Comparison of ENCODE assay signal across 8 cellular contexts in genomic region chr10:119596537-119597404, GRCh38. TPM values are rescaled to one million over a fixed set of nuclear protein-coding genes. Genes with fewer than 3 reads are reported as not detected.
A peak's percentile ranks its signal among the peaks of the same experiment; 100 is the strongest.
DNase-seq lines count a peak whose midpoint lies in the region; ATAC-seq, FAIRE-seq and TF ChIP-seq lines count a peak whose summit lies in the region.

Gene TIAL1 (minus strand): TSS chr10:119596964. CDS start chr10:119596465, 499 bp downstream.

- H3K9ac ChIP-seq in adipocyte (ENCODE audit: low read length): peak within 1 kb of the TSS; percentile 99

- TF ChIP-seq CTCF in GM12875 (IDR thresholded peaks at IDR 0.05; ENCODE audit: borderline replicate concordance, insufficient read depth, low read depth, low read length): no peak
- TF ChIP-seq CTCF in pancreas (IDR thresholded peaks at IDR 0.05): no peak
- no peak for TF ChIP-seq CTCF in tibial artery (IDR thresholded peaks at IDR 0.05)

- H3K4me1 ChIP-seq in adipocyte (ENCODE audit: control insufficient read depth, insufficient read depth, low read length): peaks cover 43% of the 10 kb centered on the region
- H3K4me1 ChIP-seq in pancreas: peaks cover 10 to 38% (median 25%) of the 10 kb centered on the region in 3 donors
- H3K4me1 ChIP-seq in tibial artery: peaks cover 0 to 44% (median 27%) of the 10 kb centered on the region in 4 donors

- H3K27ac ChIP-seq in pancreas (peak within 1 kb of the TSS; percentile 95 to 99 (median 97)), tibial artery (peak within 1 kb of the TSS; percentile 90 to 97)

- intact Hi-C loops in Right ventricle myocardium superior (cut with DNase I) (loop anchor here (10.0 kb wide), 1 partner anchor 278 kb away; the partner anchor contains the start of gene MCMBP), pancreas (cut with DNase I) (no loop called here), tibial artery (cut with DNase I; ENCODE audit: low total_unique reads) (loop anchor here (5.0 kb wide), 2 partner anchors 56 to 81 kb away; partner anchors contain the start of gene BAG3)

- H3K9me3 ChIP-seq in adipocyte (ENCODE audit: control insufficient read depth, low read length) (no peaks in the 10 kb centered on the region), pancreas (no peaks in the 10 kb centered on the region), tibial artery (no peaks in the 10 kb centered on the region)

- peaks cover 5% of the 10 kb centered on the region for H3K36me3 ChIP-seq in adipocyte (ENCODE audit: control insufficient read depth, insufficient read depth, low read length, severe bottlenecking)
- no peaks in the 10 kb centered on the region for H3K36me3 ChIP-seq in pancreas
- peaks cover 0 to 5% (median 0%) of the 10 kb centered on the region in 3 donors for H3K36me3 ChIP-seq in tibial artery

- no peaks in the 10 kb centered on the region for H3K27me3 ChIP-seq in adipocyte (replicated peaks; ENCODE audit: control insufficient read depth, insufficient read depth, low read length)
- H3K27me3 ChIP-seq in pancreas: no peaks in the 10 kb centered on the region
- H3K27me3 ChIP-seq in tibial artery: no peaks in the 10 kb centered on the region

- H3K4me3 ChIP-seq in GM12875 (ENCODE audit: low read depth, low read length) (peak within 1 kb of the TSS; percentile 100), adipocyte (ENCODE audit: low read length) (peak within 1 kb of the TSS; percentile 99), pancreas (peak within 1 kb of the TSS; percentile 53 to 89 (median 74)), tibial artery (peak within 1 kb of the TSS; percentile 68 to 95)

- WGBS in pancreas, 2 donors: 0 to 1% methylated on average over 60 to 66 of the region's 66 CpGs

- DNase-seq in NCI-H1436 (lab: John Stamatoyannopoulos, UW) (peak; percentile 99), T follicular helper cell (ENCODE audit: low read depth) (peak; percentile 92), adipocyte (ENCODE audit: low read depth) (peak; percentile 100), Right ventricle myocardium superior (peak; percentile 98), pancreas (peak; percentile 91 to 98 (median 98)), tibial artery (peak; percentile 98 to 99)

- FAIRE-seq in pancreas (lab: Jason Lieb, UNC): peak; percentile 90

- peak; percentile 89 for ATAC-seq in HG02798 (IDR thresholded peaks at IDR 0.05; ENCODE audit: poor library complexity, unreplicated experiment)
- ATAC-seq in Right ventricle myocardium superior (ENCODE audit: poor library complexity): peak; percentile 94
- ATAC-seq in pancreas: peak; percentile 89 to 94 (median 90)

RNA-seq across cellular contexts. Expression of gene TIAL1, which starts in this region (rescaled TPM):
- 75.1 TPM for total RNA-seq in Right ventricle myocardium superior
- total RNA-seq in pancreas: 10 to 100 TPM; 42.6 to 64.0 (median 45.9) TPM
- polyA plus RNA-seq in pancreas: 10 to 100 TPM; 26.3 to 57.7 TPM

Comparison
In these comparisons a context has a peak if more than half of its experiments do, and no peak if none do; other contexts are left out.
1. Peak in every context shown above with its lines: DNase-seq, ATAC-seq, H3K4me3 ChIP-seq and H3K27ac ChIP-seq.
2. intact Hi-C loops: an anchor here in Right ventricle myocardium superior (10.0 kb wide) and tibial artery (5.0 kb wide); none called in pancreas.